In genomic region chr19:55341191-55342043, GRCh38 we compare ENCODE assay signal across 8 cellular contexts. TPM values are rescaled to one million over a fixed set of nuclear protein-coding genes. Genes with fewer than 3 reads are reported as not detected.
DNase-seq lines count a peak whose midpoint lies in the region; ATAC-seq, FAIRE-seq and TF ChIP-seq lines count a peak whose summit lies in the region.

No MANE protein-coding gene starts in this region.

- H3K27ac ChIP-seq in HepG2 (ENCODE audit: extremely low read length, insufficient read depth, low read length): no peak overlapping the region

- 30% methylated on average over 15 of the region's 36 CpGs for WGBS in HepG2 (ENCODE audit: low lambda C conversion rate)

- no peaks in the 10 kb centered on the region; a peak in 1 of 5 replicates for H3K27me3 ChIP-seq in HepG2 (ENCODE audit: control insufficient read depth in 1 of 2, insufficient read depth in 2 of 2, low read length in 2 of 2)

- intact Hi-C loops in HepG2 (cut with micrococcal nuclease; ENCODE audit: unreplicated experiment): no loop called here

- CTCF ChIA-PET in HepG2 (lab: Yijun Ruan, JAX; ENCODE audit: low intra/inter-chr PET ratio, low total read pairs): no interaction called here

- ATAC-seq in HepG2: no peak
- no peak for ATAC-seq in GM19035 (IDR thresholded peaks at IDR 0.05; ENCODE audit: unreplicated experiment)
- no peak for ATAC-seq in HG03460 (IDR thresholded peaks at IDR 0.05; ENCODE audit: unreplicated experiment)

- H3K9me3 ChIP-seq in HepG2 (ENCODE audit: low read length): no peaks in the 10 kb centered on the region

- peaks cover 5% of the 10 kb centered on the region for H3K79me2 ChIP-seq in HepG2 (ENCODE audit: insufficient read depth, low read length)

- TF ChIP-seq POLR2A in HepG2 (IDR thresholded peaks at IDR 0.05; ENCODE audit: insufficient read depth in 1 of 2, low read depth in 2 of 2, low read length in 2 of 2): no peak

- H2AFZ ChIP-seq in HepG2 (ENCODE audit: low read length): no peak overlapping the region

- TF ChIP-seq EP300 in HepG2 (IDR thresholded peaks at IDR 0.05; ENCODE audit: low read depth in 2 of 2, low read length in 2 of 2): no peak
- no peak for TF ChIP-seq EP300 in HepG2 (CRISPR knock-in tag; IDR thresholded peaks at IDR 0.05; ENCODE audit: borderline replicate concordance)

- H4K20me1 ChIP-seq in HepG2 (ENCODE audit: insufficient read depth, low read length): peaks cover 3% of the 10 kb centered on the region; the same call in 1 of the 2 replicates

- no TSS peak for BruUV-seq in HepG2 (replicated peaks; lab: Mats Ljungman, UMichigan)

- peak overlapping the region; percentile 82 to 99 (median 91); a peak in 5 of 6 replicates for H3K4me3 ChIP-seq in HepG2 (replicated peaks in 1 of 3; ENCODE audit: insufficient read depth in 1 of 3, low read depth in 2 of 3, low read length in 3 of 3)

- DNase-seq in GM04504 (ENCODE audit: low read depth) (peak; percentile 24), NCI-H187 treated with DMSO at 0.1 percent for 48 hours (lab: John Stamatoyannopoulos, UW) (peak; percentile 42), UCSD-AML1 (lab: John Stamatoyannopoulos, UW; ENCODE audit: unreplicated experiment) (peak; percentile 69), cerebellar cortex (ENCODE audit: low spot score) (peak; percentile 58), HepG2 (ENCODE audit: low spot score) (peak; percentile 40)
- peak; percentile 58 to 73 for DNase-seq in stimulated activated CD4-positive, alpha-beta T cell treated with anti-CD3 and anti-CD28 coated beads, Interleukin-4, amount 100 ng/mL, for 48 hours (ENCODE audit: low read depth in 2 of 2)

- POLR2A ChIA-PET in HepG2 (lab: Yijun Ruan, JAX): interaction anchor here (0.6 to 0.7 kb wide), 3 partner anchors 66 to 200 kb away, joined by 3 read pairs; partner anchors contain the start of gene UBE2S

- H3K36me3 ChIP-seq in HepG2 (replicated peaks in 1 of 2; ENCODE audit: control insufficient read depth in 1 of 2, insufficient read depth in 2 of 2, low read length in 2 of 2): peaks cover 2 to 7% of the 10 kb centered on the region in 2 experiments; a peak in 3 of 5 replicates

- H3K4me1 ChIP-seq in HepG2 (ENCODE audit: insufficient read depth, low read length): peaks cover 23% of the 10 kb centered on the region

- FAIRE-seq in HepG2 (lab: Jason Lieb, UNC): no peak

- peak overlapping the region; percentile 95 for H3K9ac ChIP-seq in HepG2 (ENCODE audit: insufficient read depth, low read depth, low read length)

- no peak for TF ChIP-seq RAD21 in HepG2 (CRISPR knock-in tag; IDR thresholded peaks at IDR 0.05)

- in situ Hi-C loops in HepG2 (cut with HindIII; ENCODE audit: extremely low pct_ligation_motif_present, low pct_unique_long_range_greater_than_20kb): no loop called here

- H3K4me2 ChIP-seq in HepG2 (ENCODE audit: low read depth, low read length): peak overlapping the region; percentile 81

- TF ChIP-seq CTCF in HepG2 (CRISPR knock-in tag; IDR thresholded peaks at IDR 0.05): no peak

RNA-seq across cellular contexts. Expression of gene KMT5C, which starts 1.7 kb away (rescaled TPM):
- 2.1 and 5.5 TPM in 2 replicates for total RNA-seq in HepG2 (2016; rRNA removed; fragmentation: Illumina TruSeq; extraction: Trizol)
- 1.8 and 2.2 TPM in 2 replicates for total RNA-seq in HepG2 (2016; cell fraction: cytosol; rRNA removed; fragmentation: Illumina TruSeq; extraction: Trizol; ENCODE audit: low read depth)
- total RNA-seq in HepG2 (2016; cell fraction: insoluble cytoplasmic fraction; rRNA removed; fragmentation: Illumina TruSeq; extraction: Trizol): 1.8 and 4.7 TPM in 2 replicates
- 3.9 and 4.5 TPM in 2 replicates for total RNA-seq in HepG2 (2016; cell fraction: membrane; rRNA removed; fragmentation: Illumina TruSeq; extraction: Trizol)
- 5.3 and 6.2 TPM in 2 replicates for total RNA-seq in HepG2 (2016; cell fraction: nucleus; rRNA removed; fragmentation: Illumina TruSeq; extraction: Trizol)
- polyA plus RNA-seq in HepG2 (2011; rRNA removed): 9.0 and 11.8 TPM in 2 replicates
- polyA plus RNA-seq in HepG2 (2011; cell fraction: cytosol; rRNA removed): 6.6 and 8.7 TPM in 2 replicates
- polyA plus RNA-seq in HepG2 (2011; cell fraction: nucleus; rRNA removed): 46.8 and 58.8 TPM in 2 replicates
- 10.0 and 13.2 TPM in 2 replicates for polyA plus RNA-seq in HepG2 (2012)
- polyA plus RNA-seq in HepG2 (2016; cell fraction: cytosol; fragmentation: Illumina TruSeq; extraction: Trizol; ENCODE audit: low read depth): 1.3 and 1.4 TPM in 2 replicates
- polyA plus RNA-seq in HepG2 (2016; cell fraction: insoluble cytoplasmic fraction; fragmentation: Illumina TruSeq; extraction: Trizol; ENCODE audit: low read depth): 2.6 and 4.4 TPM in 2 replicates
- 2.5 and 3.8 TPM in 2 replicates for polyA plus RNA-seq in HepG2 (2016; cell fraction: membrane; fragmentation: Illumina TruSeq; extraction: Trizol; ENCODE audit: low read depth)
- 14.7 and 16.2 TPM in 2 replicates for polyA plus RNA-seq in HepG2 (2016; cell fraction: nucleus; fragmentation: Illumina TruSeq; extraction: Trizol; ENCODE audit: insufficient read depth, low read depth)
- polyA minus RNA-seq in HepG2 (2011; rRNA and poly(A)+ RNA removed; ENCODE audit: low replicate concordance): 9.0 and 17.8 TPM in 2 replicates
- polyA minus RNA-seq in HepG2 (2011; cell fraction: cytosol; rRNA and poly(A)+ RNA removed): 4.7 and 5.3 TPM in 2 replicates
- 7.0 and 12.1 TPM in 2 replicates for polyA minus RNA-seq in HepG2 (2011; cell fraction: nucleus; rRNA and poly(A)+ RNA removed)

RNA-seq across cellular contexts. Expression of gene COX6B2, which starts 13.1 kb away (rescaled TPM):
- total RNA-seq in HepG2 (2016; rRNA removed; fragmentation: Illumina TruSeq; extraction: Trizol): not detected in 2 replicates
- not detected in 2 replicates for total RNA-seq in HepG2 (2016; cell fraction: cytosol; rRNA removed; fragmentation: Illumina TruSeq; extraction: Trizol; ENCODE audit: low read depth)
- not detected in 2 replicates for total RNA-seq in HepG2 (2016; cell fraction: insoluble cytoplasmic fraction; rRNA removed; fragmentation: Illumina TruSeq; extraction: Trizol)
- not detected in 2 replicates for total RNA-seq in HepG2 (2016; cell fraction: membrane; rRNA removed; fragmentation: Illumina TruSeq; extraction: Trizol)
- not detected in 2 replicates for total RNA-seq in HepG2 (2016; cell fraction: nucleus; rRNA removed; fragmentation: Illumina TruSeq; extraction: Trizol)
- polyA plus RNA-seq in HepG2 (2011; rRNA removed): 0.16 and 0.21 TPM in 2 replicates
- 0.04 and 0.05 TPM in 2 replicates for polyA plus RNA-seq in HepG2 (2011; cell fraction: cytosol; rRNA removed)
- polyA plus RNA-seq in HepG2 (2011; cell fraction: nucleus; rRNA removed): 0.43 and 1.4 TPM in 2 replicates
- 0.28 TPM in 2 replicates for polyA plus RNA-seq in HepG2 (2012)
- not detected in 2 replicates for polyA plus RNA-seq in HepG2 (2016; cell fraction: cytosol; fragmentation: Illumina TruSeq; extraction: Trizol; ENCODE audit: low read depth)
- not detected in 2 replicates for polyA plus RNA-seq in HepG2 (2016; cell fraction: insoluble cytoplasmic fraction; fragmentation: Illumina TruSeq; extraction: Trizol; ENCODE audit: low read depth)
- not detected in 2 replicates for polyA plus RNA-seq in HepG2 (2016; cell fraction: membrane; fragmentation: Illumina TruSeq; extraction: Trizol; ENCODE audit: low read depth)
- polyA plus RNA-seq in HepG2 (2016; cell fraction: nucleus; fragmentation: Illumina TruSeq; extraction: Trizol; ENCODE audit: insufficient read depth, low read depth): not detected in 2 replicates
- 0.16 TPM in 1 of 2 replicates, not detected in the other for polyA minus RNA-seq in HepG2 (2011; rRNA and poly(A)+ RNA removed; ENCODE audit: low replicate concordance)
- not detected in 2 replicates for polyA minus RNA-seq in HepG2 (2011; cell fraction: cytosol; rRNA and poly(A)+ RNA removed)
- polyA minus RNA-seq in HepG2 (2011; cell fraction: nucleus; rRNA and poly(A)+ RNA removed): not detected in 2 replicates

RNA-seq across cellular contexts. Expression of gene TMEM150B, which starts 16.3 kb away (rescaled TPM):
- total RNA-seq in HepG2 (2016; rRNA removed; fragmentation: Illumina TruSeq; extraction: Trizol): 0.74 and 1.3 TPM in 2 replicates
- 0.79 and 1.0 TPM in 2 replicates for total RNA-seq in HepG2 (2016; cell fraction: cytosol; rRNA removed; fragmentation: Illumina TruSeq; extraction: Trizol; ENCODE audit: low read depth)
- total RNA-seq in HepG2 (2016; cell fraction: insoluble cytoplasmic fraction; rRNA removed; fragmentation: Illumina TruSeq; extraction: Trizol): 0.70 and 1.0 TPM in 2 replicates
- total RNA-seq in HepG2 (2016; cell fraction: membrane; rRNA removed; fragmentation: Illumina TruSeq; extraction: Trizol): 0.62 and 0.77 TPM in 2 replicates
- total RNA-seq in HepG2 (2016; cell fraction: nucleus; rRNA removed; fragmentation: Illumina TruSeq; extraction: Trizol): 0.84 and 1.5 TPM in 2 replicates
- 1.8 and 2.9 TPM in 2 replicates for polyA plus RNA-seq in HepG2 (2011; rRNA removed)
- polyA plus RNA-seq in HepG2 (2011; cell fraction: cytosol; rRNA removed): 2.4 and 2.5 TPM in 2 replicates
- 6.2 and 7.0 TPM in 2 replicates for polyA plus RNA-seq in HepG2 (2011; cell fraction: nucleus; rRNA removed)
- polyA plus RNA-seq in HepG2 (2012): 3.3 and 3.4 TPM in 2 replicates
- 0.33 and 0.50 TPM in 2 replicates for polyA plus RNA-seq in HepG2 (2016; cell fraction: cytosol; fragmentation: Illumina TruSeq; extraction: Trizol; ENCODE audit: low read depth)
- polyA plus RNA-seq in HepG2 (2016; cell fraction: insoluble cytoplasmic fraction; fragmentation: Illumina TruSeq; extraction: Trizol; ENCODE audit: low read depth): 0.37 and 0.74 TPM in 2 replicates
- 0.28 and 1.2 TPM in 2 replicates for polyA plus RNA-seq in HepG2 (2016; cell fraction: membrane; fragmentation: Illumina TruSeq; extraction: Trizol; ENCODE audit: low read depth)
- 1.7 and 1.9 TPM in 2 replicates for polyA plus RNA-seq in HepG2 (2016; cell fraction: nucleus; fragmentation: Illumina TruSeq; extraction: Trizol; ENCODE audit: insufficient read depth, low read depth)
- polyA minus RNA-seq in HepG2 (2011; rRNA and poly(A)+ RNA removed; ENCODE audit: low replicate concordance): 5.1 TPM in 1 of 2 replicates, not detected in the other
- 1.9 and 2.7 TPM in 2 replicates for polyA minus RNA-seq in HepG2 (2011; cell fraction: cytosol; rRNA and poly(A)+ RNA removed)
- 1.4 and 1.5 TPM in 2 replicates for polyA minus RNA-seq in HepG2 (2011; cell fraction: nucleus; rRNA and poly(A)+ RNA removed)

RNA-seq across cellular contexts. Expression of gene GARIN5B, which starts 21.6 kb away (rescaled TPM):
- not detected in 2 replicates for total RNA-seq in HepG2 (2016; rRNA removed; fragmentation: Illumina TruSeq; extraction: Trizol)
- not detected in 2 replicates for total RNA-seq in HepG2 (2016; cell fraction: cytosol; rRNA removed; fragmentation: Illumina TruSeq; extraction: Trizol; ENCODE audit: low read depth)
- not detected in 2 replicates for total RNA-seq in HepG2 (2016; cell fraction: insoluble cytoplasmic fraction; rRNA removed; fragmentation: Illumina TruSeq; extraction: Trizol)
- total RNA-seq in HepG2 (2016; cell fraction: membrane; rRNA removed; fragmentation: Illumina TruSeq; extraction: Trizol): not detected in 2 replicates
- total RNA-seq in HepG2 (2016; cell fraction: nucleus; rRNA removed; fragmentation: Illumina TruSeq; extraction: Trizol): not detected in 2 replicates
- polyA plus RNA-seq in HepG2 (2011; rRNA removed): 0.03 TPM in 1 of 2 replicates, not detected in the other
- polyA plus RNA-seq in HepG2 (2011; cell fraction: cytosol; rRNA removed): not detected in 2 replicates
- polyA plus RNA-seq in HepG2 (2011; cell fraction: nucleus; rRNA removed): 0.31 and 0.59 TPM in 2 replicates
- 0.09 TPM in 1 of 2 replicates, not detected in the other for polyA plus RNA-seq in HepG2 (2012)
- polyA plus RNA-seq in HepG2 (2016; cell fraction: cytosol; fragmentation: Illumina TruSeq; extraction: Trizol; ENCODE audit: low read depth): not detected in 2 replicates
- polyA plus RNA-seq in HepG2 (2016; cell fraction: insoluble cytoplasmic fraction; fragmentation: Illumina TruSeq; extraction: Trizol; ENCODE audit: low read depth): not detected in 2 replicates
- polyA plus RNA-seq in HepG2 (2016; cell fraction: membrane; fragmentation: Illumina TruSeq; extraction: Trizol; ENCODE audit: low read depth): not detected in 2 replicates
- polyA plus RNA-seq in HepG2 (2016; cell fraction: nucleus; fragmentation: Illumina TruSeq; extraction: Trizol; ENCODE audit: insufficient read depth, low read depth): not detected in 2 replicates
- polyA minus RNA-seq in HepG2 (2011; rRNA and poly(A)+ RNA removed; ENCODE audit: low replicate concordance): not detected in 2 replicates
- not detected in 2 replicates for polyA minus RNA-seq in HepG2 (2011; cell fraction: cytosol; rRNA and poly(A)+ RNA removed)
- 0.25 TPM in 1 of 2 replicates, not detected in the other for polyA minus RNA-seq in HepG2 (2011; cell fraction: nucleus; rRNA and poly(A)+ RNA removed)

RNA-seq across cellular contexts. Expression of gene IL11, which starts 28.8 kb away (rescaled TPM):
- total RNA-seq in HepG2 (2016; rRNA removed; fragmentation: Illumina TruSeq; extraction: Trizol): 2.9 and 3.0 TPM in 2 replicates
- 3.4 and 3.8 TPM in 2 replicates for total RNA-seq in HepG2 (2016; cell fraction: cytosol; rRNA removed; fragmentation: Illumina TruSeq; extraction: Trizol; ENCODE audit: low read depth)
- total RNA-seq in HepG2 (2016; cell fraction: insoluble cytoplasmic fraction; rRNA removed; fragmentation: Illumina TruSeq; extraction: Trizol): 1.8 and 3.5 TPM in 2 replicates
- total RNA-seq in HepG2 (2016; cell fraction: membrane; rRNA removed; fragmentation: Illumina TruSeq; extraction: Trizol): 6.4 and 6.5 TPM in 2 replicates
- total RNA-seq in HepG2 (2016; cell fraction: nucleus; rRNA removed; fragmentation: Illumina TruSeq; extraction: Trizol): 1.9 and 2.4 TPM in 2 replicates
- polyA plus RNA-seq in HepG2 (2011; rRNA removed): 2.5 and 4.5 TPM in 2 replicates
- polyA plus RNA-seq in HepG2 (2011; cell fraction: cytosol; rRNA removed): 2.8 and 3.0 TPM in 2 replicates
- 5.1 and 7.0 TPM in 2 replicates for polyA plus RNA-seq in HepG2 (2011; cell fraction: nucleus; rRNA removed)
- polyA plus RNA-seq in HepG2 (2012): 0.95 and 4.9 TPM in 2 replicates
- polyA plus RNA-seq in HepG2 (2016; cell fraction: cytosol; fragmentation: Illumina TruSeq; extraction: Trizol; ENCODE audit: low read depth): 3.0 and 3.3 TPM in 2 replicates
- 2.0 and 2.8 TPM in 2 replicates for polyA plus RNA-seq in HepG2 (2016; cell fraction: insoluble cytoplasmic fraction; fragmentation: Illumina TruSeq; extraction: Trizol; ENCODE audit: low read depth)
- polyA plus RNA-seq in HepG2 (2016; cell fraction: membrane; fragmentation: Illumina TruSeq; extraction: Trizol; ENCODE audit: low read depth): 3.5 and 3.7 TPM in 2 replicates
- 3.7 and 4.1 TPM in 2 replicates for polyA plus RNA-seq in HepG2 (2016; cell fraction: nucleus; fragmentation: Illumina TruSeq; extraction: Trizol; ENCODE audit: insufficient read depth, low read depth)
- polyA minus RNA-seq in HepG2 (2011; rRNA and poly(A)+ RNA removed; ENCODE audit: low replicate concordance): 0.89 and 2.4 TPM in 2 replicates
- polyA minus RNA-seq in HepG2 (2011; cell fraction: cytosol; rRNA and poly(A)+ RNA removed): 2.2 and 2.6 TPM in 2 replicates
- 0.62 and 0.77 TPM in 2 replicates for polyA minus RNA-seq in HepG2 (2011; cell fraction: nucleus; rRNA and poly(A)+ RNA removed)
